In the genomic region with DNA sequence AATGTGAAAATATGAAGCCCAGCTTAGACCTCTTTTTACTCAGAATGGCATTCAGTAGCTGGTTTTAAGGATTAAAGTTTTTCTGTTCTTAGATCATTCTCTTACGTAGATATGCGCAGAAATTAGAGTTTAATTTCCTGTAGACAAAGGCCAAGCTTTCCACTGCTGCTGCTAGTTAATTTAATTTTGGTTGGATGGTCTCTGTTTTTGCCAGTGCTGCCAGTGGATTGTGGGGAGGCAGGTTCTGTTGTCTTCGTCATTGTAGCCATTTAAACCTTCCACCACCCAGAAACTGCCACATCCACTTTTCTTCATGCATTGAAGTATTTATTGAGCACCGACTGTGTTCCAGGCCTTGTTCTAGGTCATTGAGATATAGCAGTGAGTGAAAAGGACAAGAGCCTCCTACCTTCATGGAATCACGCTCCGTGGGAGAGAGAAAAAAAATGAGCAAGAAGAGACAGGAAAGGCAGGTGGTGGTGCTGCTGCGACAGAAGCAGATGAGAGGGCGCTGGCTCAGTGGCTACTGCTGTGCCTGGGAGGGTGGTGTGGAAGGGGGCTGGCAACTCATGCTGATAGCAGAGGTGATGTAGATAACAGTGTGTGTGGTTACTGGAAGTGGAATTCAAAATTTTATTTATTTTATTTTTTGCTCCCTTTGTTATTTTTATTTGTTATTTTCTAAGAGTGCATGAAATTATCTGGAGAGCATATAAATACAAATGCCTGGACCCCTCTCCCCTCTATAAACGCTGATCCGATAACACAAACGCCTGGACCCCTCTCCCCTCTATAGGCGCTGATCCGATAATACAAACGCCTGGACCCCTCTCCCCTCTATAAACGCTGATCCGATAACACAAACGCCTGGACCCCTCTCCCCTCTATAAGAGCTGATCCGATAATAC, we compare ENCODE assay signal across 1 cellular context.
TF ChIP-seq lines count a peak whose summit lies in the region.

No MANE protein-coding gene starts in this region.

TF ChIP-seq in HepG2, 621 proteins besides CTCF, POLR2A, EP300 and RAD21 (continued from another document):
- TF ChIP-seq ZBTB34 (CRISPR knock-in tag; IDR thresholded peaks at IDR 0.05) (no peak), TCF12 (IDR thresholded peaks at IDR 0.05) (no peak), TCF12 (CRISPR knock-in tag; IDR thresholded peaks at IDR 0.05) (no peak), ZNF430 (CRISPR knock-in tag; IDR thresholded peaks at IDR 0.05) (no peak), ZNF7 (CRISPR knock-in tag; IDR thresholded peaks at IDR 0.05) (no peak), ZNF282 (IDR thresholded peaks at IDR 0.05; ENCODE audit: partially characterized antibody) (no peak), HOXA9 (CRISPR knock-in tag; IDR thresholded peaks at IDR 0.05; ENCODE audit: borderline replicate concordance) (no peak)
